ENCODE assay signal across 1 cellular context in the genomic region with DNA sequence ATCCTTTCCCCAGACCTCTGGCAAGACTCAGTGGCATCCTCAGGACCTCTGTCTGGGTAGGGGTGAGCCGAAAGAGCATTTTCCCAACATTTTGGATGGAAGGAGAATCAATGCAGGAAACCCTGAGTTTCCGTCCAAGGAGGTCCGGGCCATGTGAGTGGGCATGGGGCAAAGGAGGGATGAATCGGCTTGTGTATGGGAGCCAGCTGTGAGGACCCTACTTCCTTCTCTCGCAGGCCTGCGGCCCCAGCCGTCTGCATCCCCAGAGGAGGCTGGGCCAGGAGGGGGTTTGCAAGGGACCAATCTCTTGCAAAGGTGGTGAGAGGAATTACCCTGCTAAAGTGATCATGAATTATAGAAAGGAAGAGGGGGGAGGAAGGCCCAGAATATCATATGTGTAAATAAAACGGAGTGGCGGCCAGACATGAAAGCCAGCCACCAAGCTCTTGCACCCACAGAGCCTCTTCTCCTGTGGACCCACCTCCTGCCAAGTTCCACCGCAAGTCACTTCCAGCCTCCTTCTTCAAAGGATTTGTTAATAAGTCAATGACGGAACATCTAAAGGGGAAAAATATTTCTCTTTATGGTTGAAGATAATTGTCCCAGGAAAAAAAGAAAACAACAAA.
TF ChIP-seq lines count a peak whose summit lies in the region.

No MANE protein-coding gene starts in this region.

TF ChIP-seq in WTC11, 78 proteins besides CTCF, POLR2A, EP300 and RAD21 (continued from another document):
- TF ChIP-seq, protein P1, sequence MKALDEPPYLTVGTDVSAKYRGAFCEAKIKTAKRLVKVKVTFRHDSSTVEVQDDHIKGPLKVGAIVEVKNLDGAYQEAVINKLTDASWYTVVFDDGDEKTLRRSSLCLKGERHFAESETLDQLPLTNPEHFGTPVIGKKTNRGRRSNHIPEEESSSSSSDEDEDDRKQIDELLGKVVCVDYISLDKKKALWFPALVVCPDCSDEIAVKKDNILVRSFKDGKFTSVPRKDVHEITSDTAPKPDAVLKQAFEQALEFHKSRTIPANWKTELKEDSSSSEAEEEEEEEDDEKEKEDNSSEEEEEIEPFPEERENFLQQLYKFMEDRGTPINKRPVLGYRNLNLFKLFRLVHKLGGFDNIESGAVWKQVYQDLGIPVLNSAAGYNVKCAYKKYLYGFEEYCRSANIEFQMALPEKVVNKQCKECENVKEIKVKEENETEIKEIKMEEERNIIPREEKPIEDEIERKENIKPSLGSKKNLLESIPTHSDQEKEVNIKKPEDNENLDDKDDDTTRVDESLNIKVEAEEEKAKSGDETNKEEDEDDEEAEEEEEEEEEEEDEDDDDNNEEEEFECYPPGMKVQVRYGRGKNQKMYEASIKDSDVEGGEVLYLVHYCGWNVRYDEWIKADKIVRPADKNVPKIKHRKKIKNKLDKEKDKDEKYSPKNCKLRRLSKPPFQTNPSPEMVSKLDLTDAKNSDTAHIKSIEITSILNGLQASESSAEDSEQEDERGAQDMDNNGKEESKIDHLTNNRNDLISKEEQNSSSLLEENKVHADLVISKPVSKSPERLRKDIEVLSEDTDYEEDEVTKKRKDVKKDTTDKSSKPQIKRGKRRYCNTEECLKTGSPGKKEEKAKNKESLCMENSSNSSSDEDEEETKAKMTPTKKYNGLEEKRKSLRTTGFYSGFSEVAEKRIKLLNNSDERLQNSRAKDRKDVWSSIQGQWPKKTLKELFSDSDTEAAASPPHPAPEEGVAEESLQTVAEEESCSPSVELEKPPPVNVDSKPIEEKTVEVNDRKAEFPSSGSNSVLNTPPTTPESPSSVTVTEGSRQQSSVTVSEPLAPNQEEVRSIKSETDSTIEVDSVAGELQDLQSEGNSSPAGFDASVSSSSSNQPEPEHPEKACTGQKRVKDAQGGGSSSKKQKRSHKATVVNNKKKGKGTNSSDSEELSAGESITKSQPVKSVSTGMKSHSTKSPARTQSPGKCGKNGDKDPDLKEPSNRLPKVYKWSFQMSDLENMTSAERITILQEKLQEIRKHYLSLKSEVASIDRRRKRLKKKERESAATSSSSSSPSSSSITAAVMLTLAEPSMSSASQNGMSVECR (CRISPR knock-in tag; IDR thresholded peaks at IDR 0.05; ENCODE audit: borderline replicate concordance): no peak
